8 cellular contexts compared by ENCODE assay signal in the genomic region with DNA sequence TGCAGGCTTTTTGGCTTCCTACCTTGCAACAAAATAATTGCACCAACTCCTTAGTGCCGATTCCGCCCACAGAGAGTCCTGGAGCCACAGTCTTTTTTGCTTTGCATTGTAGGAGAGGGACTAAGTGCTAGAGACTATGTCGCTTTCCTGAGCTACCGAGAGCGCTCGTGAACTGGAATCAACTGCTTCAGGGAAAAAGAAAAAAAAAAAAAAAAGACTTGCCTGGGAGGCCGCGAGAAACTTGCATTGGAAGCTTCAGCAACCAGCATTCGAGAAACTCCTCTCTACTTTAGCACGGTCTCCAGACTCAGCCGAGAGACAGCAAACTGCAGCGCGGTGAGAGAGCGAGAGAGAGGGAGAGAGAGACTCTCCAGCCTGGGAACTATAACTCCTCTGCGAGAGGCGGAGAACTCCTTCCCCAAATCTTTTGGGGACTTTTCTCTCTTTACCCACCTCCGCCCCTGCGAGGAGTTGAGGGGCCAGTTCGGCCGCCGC. TPM values are rescaled to one million over a fixed set of nuclear protein-coding genes. Genes with fewer than 3 reads are reported as not detected.
DNase-seq lines count a peak whose midpoint lies in the region; ATAC-seq and TF ChIP-seq lines count a peak whose summit lies in the region.

No MANE protein-coding gene starts in this region.

- no peak for TF ChIP-seq CTCF in 22Rv1 (IDR thresholded peaks at IDR 0.05)
- TF ChIP-seq CTCF in OCI-LY3 (IDR thresholded peaks at IDR 0.05; ENCODE audit: low read depth, low read length), result no peak
- peak in 1 of 56 donors; percentile 10 for TF ChIP-seq CTCF in dorsolateral prefrontal cortex (IDR thresholded peaks at IDR 0.05 in 54 of 56, conservative IDR thresholded peaks at IDR 0.05 in 2 of 56; ENCODE audit: low read depth in 1 of 56, partially characterized antibody in 56 of 56)

- no peaks in the 10 kb centered on the region for H3K9me3 Mint-ChIP-seq in memory B cell

- H2AFZ ChIP-seq in OCI-LY3 (ENCODE audit: low read depth, low read length), result no peak overlapping the region

- H3K4me1 ChIP-seq in OCI-LY3 (ENCODE audit: low read length) (peaks cover 29% of the 10 kb centered on the region), urinary bladder (ENCODE audit: insufficient read depth) (no peaks in the 10 kb centered on the region)

- peak in 1 of 10 donors; percentile 29 for DNase-seq in dorsolateral prefrontal cortex
- peak; percentile 9 to 35 for DNase-seq in memory B cell (ENCODE audit: low spot score in 2 of 2)
- no peak for DNase-seq in cerebellar cortex (ENCODE audit: low spot score)

- peaks cover 20% of the 10 kb centered on the region for H4K20me1 ChIP-seq in OCI-LY3 (ENCODE audit: insufficient read depth, low read length)

- peaks cover 18% of the 10 kb centered on the region for H3K4me1 Mint-ChIP-seq in memory B cell

- peak; percentile 25 for ATAC-seq in HG02884 (IDR thresholded peaks at IDR 0.05; ENCODE audit: unreplicated experiment)
- peak; percentile 6 for ATAC-seq in memory B cell (ENCODE audit: low read depth)

- peak overlapping the region; percentile 97 for H3K27ac ChIP-seq in 22Rv1
- peak overlapping the region; percentile 88 for H3K27ac ChIP-seq in OCI-LY3 (ENCODE audit: low read length)
- H3K27ac ChIP-seq in dorsolateral prefrontal cortex, result peak overlapping the region in 56 of 59 donors; percentile 10 to 90 (median 80)
- peak overlapping the region; percentile 90 for H3K27ac ChIP-seq in urinary bladder (ENCODE audit: low read depth)

- no peaks in the 10 kb centered on the region for H3K9me3 ChIP-seq in OCI-LY3 (ENCODE audit: insufficient read depth, low read length)

- peaks cover 2% of the 10 kb centered on the region for H3K36me3 Mint-ChIP-seq in memory B cell

- peak overlapping the region; percentile 89 for H3K4me2 ChIP-seq in OCI-LY3 (ENCODE audit: low read length)

- H3K9ac ChIP-seq in OCI-LY3 (ENCODE audit: low read length), result peak overlapping the region; percentile 96

- H3K27me3 ChIP-seq in OCI-LY3 (ENCODE audit: low read depth, low read length) (no peaks in the 10 kb centered on the region), dorsolateral prefrontal cortex (no peaks in the 10 kb centered on the region)

- no peak overlapping the region for H3K27ac Mint-ChIP-seq in memory B cell

- intact Hi-C loops in dorsolateral prefrontal cortex (cut with DNase I), result loop anchor here (2.0 to 10.0 kb wide), 3 partner anchors 553 to 1851 kb away; no protein-coding TSS in a partner anchor

- H3K4me3 Mint-ChIP-seq in memory B cell, result no peak overlapping the region

- H3K36me3 ChIP-seq in OCI-LY3 (replicated peaks; ENCODE audit: low read depth, low read length), result peaks cover 32% of the 10 kb centered on the region
- H3K36me3 ChIP-seq in urinary bladder (ENCODE audit: insufficient read depth), result no peaks in the 10 kb centered on the region

- peaks cover 54% of the 10 kb centered on the region for H3K79me2 ChIP-seq in OCI-LY3 (ENCODE audit: low read length)

- under 1% methylated on average over 21 of the region's 21 CpGs for WGBS in urinary bladder

- H3K4me3 ChIP-seq in GM08714 (ENCODE audit: low read length) (peak overlapping the region; percentile 80), OCI-LY3 (ENCODE audit: low read length) (peak overlapping the region; percentile 96), dorsolateral prefrontal cortex (peak overlapping the region; percentile 60 to 88 (median 75)), urinary bladder (ENCODE audit: low read depth, low read length) (peak overlapping the region; percentile 79)

- H3K27me3 Mint-ChIP-seq in memory B cell, result no peaks in the 10 kb centered on the region

RNA-seq across cellular contexts. Expression of a gene that starts 0.4 kb away (rescaled TPM):
- total RNA-seq in dorsolateral prefrontal cortex (1 to 10 TPM; 1.8 to 6.0 (median 3.8) TPM), urinary bladder (71.0 TPM)
- polyA plus RNA-seq in urinary bladder, result 6.3 TPM

Comparison
In these comparisons a context has a peak if more than half of its experiments do, and no peak if none do; other contexts are left out.
1. RNA of a gene that starts 0.4 kb away (total RNA-seq): 71.0 TPM in urinary bladder (single experiment); 1.8 to 6.0 TPM in dorsolateral prefrontal cortex; every median in the first group is over 10 times any median in the second.
2. Peak in every context shown above with its lines, with median percentiles within 50 percentile points of each other: H3K27ac ChIP-seq and H3K4me3 ChIP-seq.